22 cellular contexts compared by ENCODE assay signal in the genomic region with DNA sequence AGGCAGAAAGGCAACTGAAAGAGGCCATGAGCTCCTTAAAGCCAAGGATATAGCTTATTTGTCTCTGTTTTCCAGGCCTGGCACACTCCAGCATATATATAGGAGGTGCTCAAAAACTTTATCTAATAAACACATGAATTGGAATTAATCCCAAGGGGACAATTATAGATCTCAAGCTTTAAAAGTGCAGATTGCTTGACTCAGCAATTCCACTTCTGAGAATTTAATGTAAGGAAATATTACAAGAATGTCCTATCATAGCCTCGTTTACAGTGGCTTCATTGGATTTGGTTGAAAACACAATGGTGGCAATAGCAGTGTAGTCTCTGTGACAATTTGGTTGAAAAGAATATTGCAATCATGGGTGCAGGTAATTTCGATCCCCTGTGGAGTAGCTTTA.
DNase-seq lines count a peak whose midpoint lies in the region; ATAC-seq, FAIRE-seq and TF ChIP-seq lines count a peak whose summit lies in the region.
"Had no signal": no experiment of that assay in that cellular context is flagged by ENCODE, and none has a peak within 500 bp of the region (broad histone marks: within the 10 kb centered on the region; RNA-seq: fewer than 3 reads in every experiment).

No MANE protein-coding gene starts in this region.

- H2AK5ac ChIP-seq in IMR-90 (ENCODE audit: low read depth, low read length) = no peak overlapping the region
- no peak overlapping the region; the same call in 1 of the 2 replicates for H2AK5ac ChIP-seq in H1 (ENCODE audit: low read depth, low read length)
- no peak overlapping the region for H2AK5ac ChIP-seq in H9 (ENCODE audit: insufficient read length, low read length)

- FAIRE-seq in H1 (lab: Jason Lieb, UNC) = no peak
- FAIRE-seq: D721Med, GM12878, GM18507, H54 had no signal

- H2BK12ac ChIP-seq in H1 (ENCODE audit: low read depth, low read length) (peak overlapping the region; percentile 28; the same call in 1 of the 2 replicates), H9 (ENCODE audit: insufficient read length, low read depth, low read length) (no peak overlapping the region)

- dilution Hi-C loops in IMR-90 (cut with HindIII; ENCODE audit: low sequenced_read_pairs, unreplicated experiment) = no loop called here

- no peak overlapping the region for H3K9ac ChIP-seq in IMR-90 (ENCODE audit: low read depth, low read length)
- H3K9ac ChIP-seq in SK-N-MC (ENCODE audit: insufficient read length) = no peak overlapping the region
- no peak overlapping the region for H3K9ac ChIP-seq in H1 (replicated peaks in 1 of 4; ENCODE audit: extremely low read depth in 1 of 4, low read depth in 3 of 4, low read length in 3 of 4)
- no peak overlapping the region for H3K9ac ChIP-seq in H9 (ENCODE audit: extremely low read depth, insufficient read length, low read length)
- H3K9ac ChIP-seq: BLaER1 had no signal

- WGBS in IMR-90 (ENCODE audit: extremely low coverage in 2 of 2, insufficient read length in 1 of 2), 2 experiments = no CpG with 5 or more reads among the region's 2 CpGs
- WGBS in H1 (ENCODE audit: extremely low coverage in 1 of 2, insufficient coverage in 1 of 2, insufficient read length in 1 of 2, insufficient replicate concordance in 2 of 2, low coverage in 1 of 2, low lambda C conversion rate in 2 of 2, missing lambda C conversion rate in 1 of 2), 2 experiments = 88% methylated on average over 2 of the region's 2 CpGs; no CpG with 5 or more reads in 1 of the 2 experiments
- WGBS in H9 (ENCODE audit: extremely low coverage, insufficient read length, low lambda C conversion rate) = no CpG with 5 or more reads among the region's 2 CpGs

- H3K18ac ChIP-seq in IMR-90 (ENCODE audit: low read depth, low read length) (no peak overlapping the region), H1 (ENCODE audit: extremely low read depth, low read length) (no peak overlapping the region), H9 (ENCODE audit: insufficient read length, low read depth, low read length) (no peak overlapping the region)

- in situ Hi-C loops in IMR-90 (cut with MboI; ENCODE audit: low sequenced_read_pairs) = no loop called here

- H3K4me2 ChIP-seq in IMR-90 (ENCODE audit: low read depth, low read length) (no peak overlapping the region), H1 (ENCODE audit: insufficient read depth in 1 of 2, low read depth in 2 of 2, low read length in 2 of 2) (no peak overlapping the region), H9 (ENCODE audit: insufficient read depth, insufficient read length, low read length) (no peak overlapping the region)

- TF ChIP-seq EP300 in H1 (IDR thresholded peaks at IDR 0.05; ENCODE audit: borderline replicate concordance in 1 of 2, low read depth in 2 of 2, low read length in 2 of 2) = no peak

- H2BK15ac ChIP-seq in IMR-90 (ENCODE audit: low read depth, low read length) (no peak overlapping the region), H1 (ENCODE audit: low read length) (no peak overlapping the region), H9 (ENCODE audit: low read depth, low read length) (no peak overlapping the region)

- H3K4me1 ChIP-seq in IMR-90 (ENCODE audit: control insufficient read depth, insufficient read depth, low read length) = 0 out of 2 replicates have a peak, but pooled peaks cover 1% of the 10 kb centered on the region
- peaks cover 0 to 8% (median 7%) of the 10 kb centered on the region in 4 experiments; a peak in 4 of 7 replicates for H3K4me1 ChIP-seq in H1 (replicated peaks in 1 of 4; ENCODE audit: control insufficient read depth in 3 of 4, insufficient read depth in 4 of 4, low read length in 3 of 4)
- H3K4me1 ChIP-seq in H9 (ENCODE audit: insufficient read depth, low read length) = peaks cover 10% of the 10 kb centered on the region; the same call in 1 of the 2 replicates
- H3K4me1 ChIP-seq: Caco-2 had no signal

- H3K27me3 ChIP-seq in IMR-90 (ENCODE audit: control insufficient read depth, insufficient read depth, low read length) (peaks cover 10% of the 10 kb centered on the region), H1 (replicated peaks in 1 of 4; ENCODE audit: control insufficient read depth in 3 of 4, extremely low read depth in 1 of 4, insufficient read depth in 3 of 4, low read length in 3 of 4) (no peaks in the 10 kb centered on the region), H9 (ENCODE audit: insufficient read depth, low read length) (no peaks in the 10 kb centered on the region)

- no peak overlapping the region for H3K4me3 Mint-ChIP-seq in H9
- H3K4me3 Mint-ChIP-seq in activated naive CD8-positive, alpha-beta T cell treated with anti-CD3 and anti-CD28 coated beads, Interleukin-2, amount 50 U/mL, for 24 hours = no peak overlapping the region
- H3K4me3 Mint-ChIP-seq: CD4-positive, CD25-positive, alpha-beta regulatory T cell; CD8-positive, alpha-beta T cell; GM23338 had no signal

- no peak overlapping the region for H2AK9ac ChIP-seq in IMR-90 (replicated peaks; ENCODE audit: low read depth, low read length, poor library complexity)

- no peak overlapping the region for H3K4me3 ChIP-seq in IMR-90 (ENCODE audit: insufficient read depth, low read depth, low read length)
- H3K4me3 ChIP-seq in SK-N-MC = no peak overlapping the region
- no peak overlapping the region for H3K4me3 ChIP-seq in H1 (ENCODE audit: extremely low read depth in 1 of 4, insufficient read depth in 2 of 4, low read depth in 3 of 4, low read length in 4 of 4)
- H3K4me3 ChIP-seq: BLaER1, GM12878, GM23338 had no signal

- H4K8ac ChIP-seq in IMR-90 (ENCODE audit: low read depth in 2 of 2, low read length in 2 of 2) (no peak overlapping the region), H1 (ENCODE audit: extremely low read depth, insufficient read depth, low read length) (no peak overlapping the region), H9 (replicated peaks; ENCODE audit: insufficient read length, low read depth, low read length) (no peak overlapping the region)

- ATAC-seq in IMR-90 (ENCODE audit: low read depth) = no peak
- no peak for ATAC-seq in activated naive CD8-positive, alpha-beta T cell treated with anti-CD3 and anti-CD28 coated beads, Interleukin-2, amount 50 U/mL, for 24 hours
- ATAC-seq: CD8-positive, alpha-beta T cell; GM12878 had no signal

- DNase-seq in IMR-90 = no peak
- peak; percentile 16 for DNase-seq in SK-N-MC (ENCODE audit: low read depth, low spot score)
- DNase-seq in H1 (ENCODE audit: low read depth in 1 of 2, low spot score in 2 of 2) = no peak
- DNase-seq in H9 = no peak
- no peak for DNase-seq in UCSD-AML1 (lab: John Stamatoyannopoulos, UW; ENCODE audit: unreplicated experiment)
- no peak for DNase-seq in activated naive CD8-positive, alpha-beta T cell treated with anti-CD3 and anti-CD28 coated beads, Interleukin-2, amount 50 U/mL, for 24 hours
- DNase-seq: Caco-2; CD4-positive, CD25-positive, alpha-beta regulatory T cell; CD8-positive, alpha-beta T cell; DMS 273 treated with DMSO at 0.1 percent for 48 hours; DMS79; EL; GDM1; HCEC 1CT had no signal

- POLR2A ChIA-PET in IMR-90 (lab: Charles Lee; ENCODE audit: unreplicated experiment) = no interaction called here
- POLR2A ChIA-PET in H1 (lab: Charles Lee; ENCODE audit: partially characterized antibody) = interaction anchor here (1.3 kb wide), 1 partner anchor 11 kb away, joined by 4 read pairs; no protein-coding TSS in a partner anchor

- intact Hi-C loops in IMR-90 (cut with micrococcal nuclease) = no loop called here

- no peak overlapping the region for H2AFZ ChIP-seq in IMR-90 (replicated peaks; ENCODE audit: low read length, poor library complexity)
- no peak overlapping the region for H2AFZ ChIP-seq in H1 (ENCODE audit: low read length)
- H2AFZ ChIP-seq in H9 (ENCODE audit: low read length) = no peak overlapping the region
- H2AFZ ChIP-seq: GM23338 had no signal

- H3K9me3 ChIP-seq in IMR-90 (ENCODE audit: control insufficient read depth, insufficient read depth, low read length) = no peaks in the 10 kb centered on the region
- no peaks in the 10 kb centered on the region for H3K9me3 ChIP-seq in SK-N-MC (ENCODE audit: low read depth, low read length)
- H3K9me3 ChIP-seq in H1 (ENCODE audit: insufficient read depth in 2 of 2, low read depth in 1 of 2, low read length in 1 of 2) = no peaks in the 10 kb centered on the region
- H3K9me3 ChIP-seq in H9 (ENCODE audit: control insufficient read depth, low read depth, low read length) = no peaks in the 10 kb centered on the region
- H3K9me3 ChIP-seq: BLaER1, Caco-2 had no signal

- H3K79me2 ChIP-seq in H1 (ENCODE audit: control insufficient read depth in 1 of 2, insufficient read depth in 2 of 2, low read length in 2 of 2) (no peaks in the 10 kb centered on the region), H9 (ENCODE audit: insufficient read depth, low read length) (no peaks in the 10 kb centered on the region)

- no peak overlapping the region for H3K27ac ChIP-seq in IMR-90 (ENCODE audit: insufficient read depth, low read length)
- H3K27ac ChIP-seq in SK-N-MC = no peak overlapping the region
- H3K27ac ChIP-seq in H1 (ENCODE audit: low read depth, low read length) = no peak overlapping the region
- no peak overlapping the region for H3K27ac ChIP-seq in H9 (ENCODE audit: insufficient read length, low read depth, low read length)
- H3K27ac ChIP-seq: BLaER1, C4-2B had no signal

- H3K56ac ChIP-seq in IMR-90 (ENCODE audit: extremely low read depth, insufficient read depth, low read length) (no peak overlapping the region), H1 (replicated peaks; ENCODE audit: insufficient read length, low read depth, low read length) (no peak overlapping the region), H9 (ENCODE audit: insufficient read length, low read depth, low read length) (no peak overlapping the region)

- no peak overlapping the region for H3K14ac ChIP-seq in IMR-90 (replicated peaks; ENCODE audit: low read depth, low read length)
- no peak overlapping the region for H3K14ac ChIP-seq in H1 (ENCODE audit: insufficient read length)
- no peak overlapping the region for H3K14ac ChIP-seq in H9 (ENCODE audit: insufficient read depth, low read length)

- H4K20me1 ChIP-seq in IMR-90 (ENCODE audit: insufficient read depth, low read length) (no peaks in the 10 kb centered on the region), H1 (replicated peaks in 1 of 2; ENCODE audit: control insufficient read depth in 1 of 2, insufficient read depth in 2 of 2, low read length in 2 of 2) (no peaks in the 10 kb centered on the region), H9 (ENCODE audit: control insufficient read depth, insufficient read depth, insufficient read length) (no peaks in the 10 kb centered on the region)

- no peak overlapping the region for H3K23ac ChIP-seq in IMR-90 (ENCODE audit: low read depth, low read length)
- H3K23ac ChIP-seq in H1 (ENCODE audit: insufficient read length) = no peak overlapping the region
- no peak overlapping the region for H3K23ac ChIP-seq in H9 (ENCODE audit: insufficient read length, low read depth, low read length)

- no peak overlapping the region for H4K91ac ChIP-seq in IMR-90 (ENCODE audit: insufficient read depth, low read depth, low read length)
- no peak overlapping the region for H4K91ac ChIP-seq in H1 (replicated peaks; ENCODE audit: insufficient read length, low read length)
- H4K91ac ChIP-seq in H9 (ENCODE audit: insufficient read length, low read depth, low read length) = no peak overlapping the region

- no peak overlapping the region for H2BK120ac ChIP-seq in IMR-90 (ENCODE audit: low read depth, low read length)
- no peak overlapping the region for H2BK120ac ChIP-seq in H1 (replicated peaks; ENCODE audit: low read depth, low read length)
- no peak overlapping the region for H2BK120ac ChIP-seq in H9 (ENCODE audit: low read depth, low read length, poor library complexity, severe bottlenecking)

- no peaks in the 10 kb centered on the region; a peak in 1 of 5 replicates for H3K9me3 Mint-ChIP-seq in H9
- no peaks in the 10 kb centered on the region for H3K9me3 Mint-ChIP-seq in activated naive CD8-positive, alpha-beta T cell treated with anti-CD3 and anti-CD28 coated beads, Interleukin-2, amount 50 U/mL, for 24 hours
- H3K9me3 Mint-ChIP-seq: CD8-positive, alpha-beta T cell; GM23338 had no signal

- no peak overlapping the region for H3K27ac Mint-ChIP-seq in H9
- no peak overlapping the region for H3K27ac Mint-ChIP-seq in activated naive CD8-positive, alpha-beta T cell treated with anti-CD3 and anti-CD28 coated beads, Interleukin-2, amount 50 U/mL, for 24 hours
- H3K27ac Mint-ChIP-seq: B cell; CD8-positive, alpha-beta T cell; GM23338 had no signal

- no peaks in the 10 kb centered on the region for H3K9me1 ChIP-seq in IMR-90 (ENCODE audit: insufficient read depth, low read length)

- CTCF ChIA-PET in IMR-90 (lab: Yijun Ruan, JAX) (no interaction called here), H1 (lab: Charles Lee; ENCODE audit: partially characterized antibody) (interaction anchor here (1.0 to 1.6 kb wide), 3 partner anchors 11 to 53 kb away, joined by 3 to 5 read pairs (median 3); no protein-coding TSS in a partner anchor)

- H3K27me3 Mint-ChIP-seq in H9 (ENCODE audit: low read depth) = peaks cover 9% of the 10 kb centered on the region
- peaks cover 2% of the 10 kb centered on the region for H3K27me3 Mint-ChIP-seq in activated naive CD8-positive, alpha-beta T cell treated with anti-CD3 and anti-CD28 coated beads, Interleukin-2, amount 50 U/mL, for 24 hours
- H3K27me3 Mint-ChIP-seq: CD4-positive, CD25-positive, alpha-beta regulatory T cell had no signal

- H4K5ac ChIP-seq in IMR-90 (ENCODE audit: low read depth, low read length) = no peak overlapping the region
- no peak overlapping the region for H4K5ac ChIP-seq in H1 (ENCODE audit: insufficient read length, low read depth, low read length)
- H4K5ac ChIP-seq in H9 (ENCODE audit: insufficient read length, low read depth, low read length) = no peak overlapping the region

- no peak for TF ChIP-seq CTCF in IMR-90 (conservative IDR thresholded peaks at IDR 0.05; ENCODE audit: low read depth, low read length)
- no peak for TF ChIP-seq CTCF in H1 (IDR thresholded peaks at IDR 0.05; ENCODE audit: control extremely low read depth in 1 of 3, insufficient read depth in 1 of 3, low read depth in 1 of 3, low read length in 3 of 3)
- no peak for TF ChIP-seq CTCF in H9 (conservative IDR thresholded peaks at IDR 0.05)

- H3K4me1 Mint-ChIP-seq in H9 = peaks cover 24 to 28% of the 10 kb centered on the region in 2 experiments
- H3K4me1 Mint-ChIP-seq in activated naive CD8-positive, alpha-beta T cell treated with anti-CD3 and anti-CD28 coated beads, Interleukin-2, amount 50 U/mL, for 24 hours = peaks cover 12% of the 10 kb centered on the region

- no peak overlapping the region for H3K4ac ChIP-seq in IMR-90 (ENCODE audit: low read depth, low read length)
- H3K4ac ChIP-seq in H1 (replicated peaks; ENCODE audit: insufficient read length, low read depth, low read length) = no peak overlapping the region
- no peak overlapping the region for H3K4ac ChIP-seq in H9 (ENCODE audit: low read depth, low read length)

- no peaks in the 10 kb centered on the region for H3K23me2 ChIP-seq in H1 (ENCODE audit: low read depth, low read length)
- H3K23me2 ChIP-seq in H9 (ENCODE audit: insufficient read length, low read depth, low read length, poor library complexity, severe bottlenecking) = no peaks in the 10 kb centered on the region

- H3K36me3 Mint-ChIP-seq in H9 (ENCODE audit: insufficient read depth in 1 of 3, low read depth in 3 of 3) = no peaks in the 10 kb centered on the region
- H3K36me3 Mint-ChIP-seq in activated naive CD8-positive, alpha-beta T cell treated with anti-CD3 and anti-CD28 coated beads, Interleukin-2, amount 50 U/mL, for 24 hours (ENCODE audit: low read depth) = no peaks in the 10 kb centered on the region
- H3K36me3 Mint-ChIP-seq: CD4-positive, CD25-positive, alpha-beta regulatory T cell; CD8-positive, alpha-beta T cell had no signal

- no peak for TF ChIP-seq RAD21 in IMR-90 (IDR thresholded peaks at IDR 0.05; ENCODE audit: low read length)
- TF ChIP-seq RAD21 in H1 (IDR thresholded peaks at IDR 0.05 in 1 of 2, conservative IDR thresholded peaks at IDR 0.05 in 1 of 2; ENCODE audit: low read depth in 2 of 2, low read length in 2 of 2) = no peak

- no TSS peak for BruUV-seq in IMR-90 (replicated peaks; lab: Mats Ljungman, UMichigan)

- no peak overlapping the region for H2BK5ac ChIP-seq in IMR-90 (ENCODE audit: low read depth, low read length, poor library complexity, severe bottlenecking)
- no peak overlapping the region; the same call in 1 of the 2 replicates for H2BK5ac ChIP-seq in H1 (ENCODE audit: low read depth, low read length)
- no peak overlapping the region for H2BK5ac ChIP-seq in H9 (ENCODE audit: insufficient read length, low read length)

- H3T11ph ChIP-seq in H9 (ENCODE audit: low read length) = no peak overlapping the region

- H3K79me1 ChIP-seq in IMR-90 (ENCODE audit: low read depth in 1 of 2, low read length in 2 of 2) (no peaks in the 10 kb centered on the region), H1 (ENCODE audit: low read depth, low read length) (no peaks in the 10 kb centered on the region), H9 (ENCODE audit: insufficient read depth, low read depth, low read length, poor library complexity, severe bottlenecking) (no peaks in the 10 kb centered on the region)

- H2BK20ac ChIP-seq in IMR-90 (ENCODE audit: low read depth, low read length) (no peak overlapping the region), H1 (ENCODE audit: low read length) (peak overlapping the region; percentile 92; the same call in 1 of the 2 replicates), H9 (ENCODE audit: low read depth, low read length, poor library complexity, severe bottlenecking) (no peak overlapping the region)

- no peak for TF ChIP-seq POLR2A in IMR-90 (IDR thresholded peaks at IDR 0.05; ENCODE audit: low read depth, low read length)
- no peak for TF ChIP-seq POLR2A in H1 (IDR thresholded peaks at IDR 0.05; ENCODE audit: control extremely low read depth in 1 of 2, low read depth in 2 of 2, low read length in 2 of 2)

- H3K36me3 ChIP-seq in IMR-90 (ENCODE audit: control insufficient read depth, insufficient read depth, low read length) (no peaks in the 10 kb centered on the region), SK-N-MC (ENCODE audit: insufficient read depth, low read length) (no peaks in the 10 kb centered on the region), H1 (ENCODE audit: control insufficient read depth in 2 of 4, insufficient read depth in 4 of 4, low read length in 3 of 4) (no peaks in the 10 kb centered on the region)
- H3K36me3 ChIP-seq: BLaER1 had no signal
